11 cellular contexts compared by ENCODE assay signal in the genomic region with DNA sequence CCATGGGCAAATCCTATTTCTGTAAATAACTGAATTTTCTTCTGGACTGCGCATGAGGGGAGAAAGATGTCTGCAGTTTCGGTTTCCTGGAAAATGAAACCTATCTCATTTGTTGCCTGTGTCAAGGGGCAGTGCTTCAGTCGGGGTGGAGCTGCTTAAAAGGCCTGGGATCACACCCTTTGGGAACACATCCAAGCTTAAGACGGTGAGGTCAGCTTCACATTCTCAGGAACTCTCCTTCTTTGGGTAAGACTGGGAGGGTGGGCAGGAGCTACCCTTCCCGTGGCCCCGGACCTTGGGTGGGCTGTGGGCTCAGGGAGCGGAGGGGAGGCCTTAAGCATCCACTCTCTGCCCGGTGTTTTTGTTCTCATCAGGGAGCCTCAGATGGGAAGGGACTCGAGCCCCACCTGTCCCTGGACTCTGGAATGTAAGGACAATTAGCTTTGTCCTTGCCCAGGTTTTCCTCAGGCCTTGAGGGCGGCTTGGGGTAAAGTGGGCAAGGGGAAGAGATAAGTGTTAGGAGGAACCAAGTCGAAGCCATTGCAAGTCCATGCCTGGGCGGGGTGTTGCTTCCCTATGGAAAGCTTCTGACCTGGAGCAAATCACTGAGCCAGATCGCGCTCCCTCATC. TPM values are rescaled to one million over a fixed set of nuclear protein-coding genes. Genes with fewer than 3 reads are reported as not detected.
DNase-seq lines count a peak whose midpoint lies in the region; ATAC-seq, FAIRE-seq and TF ChIP-seq lines count a peak whose summit lies in the region.
"Had no signal": no experiment of that assay in that cellular context is flagged by ENCODE, and none has a peak within 500 bp of the region (broad histone marks: within the 10 kb centered on the region; RNA-seq: fewer than 3 reads in every experiment).

A gene (plus strand): TSS at position 185 of the 630 bp plus-strand sequence.

- POLR2A ChIA-PET in HepG2 (lab: Yijun Ruan, JAX): interaction anchor here (1.0 kb wide), 1 partner anchor 45 kb away, joined by 3 read pairs; no protein-coding TSS in a partner anchor

- H3K4me1 ChIP-seq in HepG2 (ENCODE audit: insufficient read depth, low read length): peaks cover 53% of the 10 kb centered on the region
- H3K4me1 ChIP-seq in tibial artery: peaks cover 0 to 7% (median 0%) of the 10 kb centered on the region in 4 donors
- H3K4me1 ChIP-seq: A549 had no signal

- no peak for TF ChIP-seq RAD21 in HepG2 (CRISPR knock-in tag; IDR thresholded peaks at IDR 0.05)

- H3K36me3 ChIP-seq in HepG2 (replicated peaks in 1 of 2; ENCODE audit: control insufficient read depth in 1 of 2, insufficient read depth in 2 of 2, low read length in 2 of 2) (no peaks in the 10 kb centered on the region), tibial artery (no peaks in the 10 kb centered on the region)

- H3K4me2 ChIP-seq in HepG2 (ENCODE audit: low read depth, low read length): peak within 1 kb of the TSS; percentile 28
- H3K4me2 ChIP-seq: A549 had no signal

- H3K27ac ChIP-seq in coronary artery (peak within 1 kb of the TSS; percentile 33 to 81), HepG2 (ENCODE audit: extremely low read length, insufficient read depth, low read length) (no peak within 1 kb of the TSS), tibial artery (no peak within 1 kb of the TSS)
- H3K27ac ChIP-seq: A549, SK-N-MC had no signal

- H3K4me3 ChIP-seq in coronary artery: peak within 1 kb of the TSS; percentile 62
- H3K4me3 ChIP-seq in HepG2 (replicated peaks in 1 of 3; ENCODE audit: insufficient read depth in 1 of 3, low read depth in 2 of 3, low read length in 3 of 3): no peak within 1 kb of the TSS
- peak within 1 kb of the TSS; percentile 9 to 16 for H3K4me3 ChIP-seq in tibial artery
- H3K4me3 ChIP-seq: A549, SK-N-MC had no signal

- ATAC-seq in HepG2: no peak; the same call in 2 of the 3 replicates

- DNase-seq in T-helper 1 cell: no peak
- DNase-seq in coronary artery (ENCODE audit: low spot score): peak; percentile 74
- no peak for DNase-seq in HepG2 (ENCODE audit: low spot score)
- DNase-seq in tibial artery: no peak
- DNase-seq in KG1 (lab: John Stamatoyannopoulos, UW): no peak
- DNase-seq in activated CD4-positive, alpha-beta T cell treated with anti-CD3 and anti-CD28 coated beads for 1 hour: no peak
- DNase-seq in urothelium cell line (ENCODE audit: low spot score): no peak
- DNase-seq: effector CD4-positive, alpha-beta T cell had no signal

- no peak for FAIRE-seq in HepG2 (lab: Jason Lieb, UNC)
- FAIRE-seq in urothelium cell line (lab: Jason Lieb, UNC): no peak
- FAIRE-seq: A549 had no signal

- CTCF ChIA-PET in HepG2 (lab: Yijun Ruan, JAX; ENCODE audit: low intra/inter-chr PET ratio, low total read pairs): no interaction called here

- TF ChIP-seq CTCF in coronary artery (IDR thresholded peaks at IDR 0.05): no peak
- no peak for TF ChIP-seq CTCF in HepG2 (CRISPR knock-in tag; IDR thresholded peaks at IDR 0.05)
- no peak for TF ChIP-seq CTCF in tibial artery (IDR thresholded peaks at IDR 0.05)

- intact Hi-C loops in T-helper 1 cell treated with Interleukin-12 subunit alpha and Interleukin-12 subunit beta and Interleukin-4 antibody, amounts not matched to agents 30 ng/mL and 1 ng/mL, for 36 hours (cut with micrococcal nuclease): no loop called here
- intact Hi-C loops in HepG2 (cut with micrococcal nuclease; ENCODE audit: unreplicated experiment): no loop called here
- intact Hi-C loops in tibial artery (cut with DNase I; ENCODE audit: low total_unique reads): no loop called here

- peak within 1 kb of the TSS; percentile 17; the same call in 1 of the 2 replicates for H3K9ac ChIP-seq in HepG2 (ENCODE audit: insufficient read depth, low read depth, low read length)

- H3K79me2 ChIP-seq in HepG2 (ENCODE audit: insufficient read depth, low read length): no peaks in the 10 kb centered on the region

- TF ChIP-seq EP300 in HepG2 (IDR thresholded peaks at IDR 0.05; ENCODE audit: low read depth in 2 of 2, low read length in 2 of 2) (no peak), HepG2 (CRISPR knock-in tag; IDR thresholded peaks at IDR 0.05; ENCODE audit: borderline replicate concordance) (no peak)

- H3K9me3 ChIP-seq in HepG2 (ENCODE audit: low read length): no peaks in the 10 kb centered on the region
- no peaks in the 10 kb centered on the region for H3K9me3 ChIP-seq in tibial artery
- H3K9me3 ChIP-seq: A549 had no signal

- BruUV-seq in HepG2 (replicated peaks; lab: Mats Ljungman, UMichigan): no TSS peak

- H2AFZ ChIP-seq in HepG2 (ENCODE audit: low read length): no peak within 1 kb of the TSS

- in situ Hi-C loops in HepG2 (cut with HindIII; ENCODE audit: extremely low pct_ligation_motif_present, low pct_unique_long_range_greater_than_20kb): no loop called here

- H4K20me1 ChIP-seq in HepG2 (ENCODE audit: insufficient read depth, low read length): no peaks in the 10 kb centered on the region

- TF ChIP-seq POLR2A in HepG2 (IDR thresholded peaks at IDR 0.05; ENCODE audit: insufficient read depth in 1 of 2, low read depth in 2 of 2, low read length in 2 of 2): no peak

- WGBS in HepG2 (ENCODE audit: low lambda C conversion rate): 48% methylated on average over 13 of the region's 14 CpGs

- H3K27me3 ChIP-seq in HepG2 (ENCODE audit: control insufficient read depth in 1 of 2, insufficient read depth in 2 of 2, low read length in 2 of 2) (peaks cover 2 to 14% of the 10 kb centered on the region in 2 experiments; a peak in 2 of 5 replicates), tibial artery (peaks cover 0 to 6% of the 10 kb centered on the region in 2 donors)

TF ChIP-seq in HepG2, 621 proteins besides CTCF, POLR2A, EP300 and RAD21:
- TF ChIP-seq ZNF7 (CRISPR knock-in tag; IDR thresholded peaks at IDR 0.05): peak; percentile 68
- TF ChIP-seq, protein P1, sequence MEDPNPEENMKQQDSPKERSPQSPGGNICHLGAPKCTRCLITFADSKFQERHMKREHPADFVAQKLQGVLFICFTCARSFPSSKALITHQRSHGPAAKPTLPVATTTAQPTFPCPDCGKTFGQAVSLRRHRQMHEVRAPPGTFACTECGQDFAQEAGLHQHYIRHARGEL (CRISPR knock-in tag; IDR thresholded peaks at IDR 0.05): no peak
- 0 out of 2 replicates have a peak, but pooled peaks have one; percentile 14 for TF ChIP-seq ZFX (CRISPR knock-in tag; IDR thresholded peaks at IDR 0.05; ENCODE audit: low read depth)

RNA-seq across cellular contexts. Expression of the gene that starts here (rescaled TPM):
- total RNA-seq in T-helper 1 cell treated with Interleukin-12 subunit alpha and Interleukin-12 subunit beta and Interleukin-4 antibody, amounts not matched to agents 30 ng/mL and 1 ng/mL, for 36 hours: 127 and 132 TPM in 2 replicates
- 1.2 and 2.0 TPM in 2 replicates for total RNA-seq in HepG2 (2016; rRNA removed; fragmentation: Illumina TruSeq; extraction: Trizol)
- 1.2 TPM in 1 of 2 replicates, not detected in the other for total RNA-seq in HepG2 (2016; cell fraction: cytosol; rRNA removed; fragmentation: Illumina TruSeq; extraction: Trizol; ENCODE audit: low read depth)
- total RNA-seq in HepG2 (2016; cell fraction: insoluble cytoplasmic fraction; rRNA removed; fragmentation: Illumina TruSeq; extraction: Trizol): 1.4 and 1.6 TPM in 2 replicates
- total RNA-seq in HepG2 (2016; cell fraction: membrane; rRNA removed; fragmentation: Illumina TruSeq; extraction: Trizol): 0.80 and 1.1 TPM in 2 replicates
- total RNA-seq in HepG2 (2016; cell fraction: nucleus; rRNA removed; fragmentation: Illumina TruSeq; extraction: Trizol): 1.3 and 2.1 TPM in 2 replicates
- polyA plus RNA-seq in HepG2 (2011; rRNA removed): 1.7 and 2.3 TPM in 2 replicates
- 2.5 and 3.5 TPM in 2 replicates for polyA plus RNA-seq in HepG2 (2011; cell fraction: cytosol; rRNA removed)
- 2.2 and 2.7 TPM in 2 replicates for polyA plus RNA-seq in HepG2 (2011; cell fraction: nucleus; rRNA removed)
- polyA plus RNA-seq in HepG2 (2012): 1.0 and 1.3 TPM in 2 replicates
- polyA plus RNA-seq in HepG2 (2016; cell fraction: cytosol; fragmentation: Illumina TruSeq; extraction: Trizol; ENCODE audit: low read depth): 0.75 and 0.84 TPM in 2 replicates
- 0.77 and 0.79 TPM in 2 replicates for polyA plus RNA-seq in HepG2 (2016; cell fraction: insoluble cytoplasmic fraction; fragmentation: Illumina TruSeq; extraction: Trizol; ENCODE audit: low read depth)
- polyA plus RNA-seq in HepG2 (2016; cell fraction: membrane; fragmentation: Illumina TruSeq; extraction: Trizol; ENCODE audit: low read depth): 0.64 and 1.1 TPM in 2 replicates
- polyA plus RNA-seq in HepG2 (2016; cell fraction: nucleus; fragmentation: Illumina TruSeq; extraction: Trizol; ENCODE audit: insufficient read depth, low read depth): 2.4 and 2.5 TPM in 2 replicates
- 2.4 and 59.0 TPM in 2 replicates for polyA minus RNA-seq in HepG2 (2011; rRNA and poly(A)+ RNA removed; ENCODE audit: low replicate concordance)
- not detected in 2 replicates for polyA minus RNA-seq in HepG2 (2011; cell fraction: cytosol; rRNA and poly(A)+ RNA removed)
- 0.39 and 1.1 TPM in 2 replicates for polyA minus RNA-seq in HepG2 (2011; cell fraction: nucleus; rRNA and poly(A)+ RNA removed)

Comparison
In these comparisons a context has a peak if more than half of its experiments do, and no peak if none do; other contexts are left out.
1. RNA of the gene that starts here (total RNA-seq): 127 to 132 TPM in T-helper 1 cell treated with Interleukin-12 subunit alpha and Interleukin-12 subunit beta and Interleukin-4 antibody, amounts not matched to agents 30 ng/mL and 1 ng/mL, for 36 hours; 0.80 to 2.1 TPM in HepG2; every median in the first group is over 10 times any median in the second.
2. H3K27ac ChIP-seq: peak in coronary artery (2 of 2); none in HepG2 (single experiment) and tibial artery (0 of 2).
3. H3K4me3 ChIP-seq: peak in coronary artery (single experiment) and tibial artery (2 of 2); none in HepG2 (0 of 3).